Comparison of ENCODE assay signal across 8 cellular contexts in genomic region chr21:39715804-39716397, GRCh38. TPM values are rescaled to one million over a fixed set of nuclear protein-coding genes. Genes with fewer than 3 reads are reported as not detected.
DNase-seq lines count a peak whose midpoint lies in the region; ATAC-seq and TF ChIP-seq lines count a peak whose summit lies in the region.

No MANE protein-coding gene starts in this region.

- TF ChIP-seq EP300 in stomach (IDR thresholded peaks at IDR 0.05): no peak

- H3K23ac ChIP-seq in mesenchymal stem cell (ENCODE audit: low read length in 2 of 2): no peak overlapping the region

- no peak overlapping the region for H3K4me3 Mint-ChIP-seq in activated T-helper 17 cell treated with anti-CD3 and anti-CD28 coated beads, Interleukin-2, amount 50 U/mL, for 72 hours

- H3K27me3 ChIP-seq in mesenchymal stem cell (ENCODE audit: control insufficient read depth in 1 of 2, insufficient read depth in 1 of 2, low read length in 2 of 2): peaks cover 0 to 29% of the 10 kb centered on the region in 2 experiments
- H3K27me3 ChIP-seq in stomach: peaks cover 0 to 13% (median 0%) of the 10 kb centered on the region in 3 donors

- H3K36me3 ChIP-seq in mesenchymal stem cell (ENCODE audit: control insufficient read depth in 1 of 2, insufficient read depth in 2 of 2, low read depth in 1 of 2, low read length in 2 of 2) (no peaks in the 10 kb centered on the region), stomach (no peaks in the 10 kb centered on the region)

- H4K8ac ChIP-seq in mesenchymal stem cell (ENCODE audit: low read length): no peak overlapping the region

- no peak overlapping the region for H2BK5ac ChIP-seq in mesenchymal stem cell (ENCODE audit: low read depth, low read length, poor library complexity, severe bottlenecking)

- no peaks in the 10 kb centered on the region for H3K4me1 Mint-ChIP-seq in activated T-helper 17 cell treated with anti-CD3 and anti-CD28 coated beads, Interleukin-2, amount 50 U/mL, for 72 hours

- H3K4me2 ChIP-seq in mesenchymal stem cell (ENCODE audit: low read length, poor library complexity, severe bottlenecking): no peak overlapping the region

- DNase-seq in NCI-H524 (lab: John Stamatoyannopoulos, UW) (peak; percentile 2 to 52), NCI-H524 treated with DMSO at 0.1 percent for 48 hours (lab: John Stamatoyannopoulos, UW) (no peak), NCI-H1092 (lab: John Stamatoyannopoulos, UW) (peak; percentile 64), dermis microvascular lymphatic vessel endothelial cell (ENCODE audit: low read depth in 2 of 2) (peak; percentile 15 to 37), mesenchymal stem cell (peak; percentile 47), stomach (peak; percentile 65)

- H2AK5ac ChIP-seq in mesenchymal stem cell (ENCODE audit: low read length, severe bottlenecking): no peak overlapping the region

- H3K4me1 ChIP-seq in mesenchymal stem cell (ENCODE audit: control insufficient read depth, insufficient read depth, low read depth, low read length) (peaks cover 5% of the 10 kb centered on the region), stomach (no peaks in the 10 kb centered on the region)

- H3K27ac Mint-ChIP-seq in activated T-helper 17 cell treated with anti-CD3 and anti-CD28 coated beads, Interleukin-2, amount 50 U/mL, for 72 hours: no peak overlapping the region

- no peak overlapping the region for H2BK12ac ChIP-seq in mesenchymal stem cell (ENCODE audit: low read length in 2 of 2)

- no peak overlapping the region for H3K14ac ChIP-seq in mesenchymal stem cell (ENCODE audit: low read length in 2 of 2)

- H3K27me3 Mint-ChIP-seq in activated T-helper 17 cell treated with anti-CD3 and anti-CD28 coated beads, Interleukin-2, amount 50 U/mL, for 72 hours: peaks cover 16% of the 10 kb centered on the region

- no peak overlapping the region for H3K18ac ChIP-seq in mesenchymal stem cell (ENCODE audit: low read depth in 1 of 2, low read length in 2 of 2)

- ATAC-seq in activated T-helper 17 cell treated with anti-CD3 and anti-CD28 coated beads, Interleukin-2, amount 50 U/mL, for 72 hours (replicated peaks): no peak

- no peak overlapping the region for H2AFZ ChIP-seq in mesenchymal stem cell (ENCODE audit: low read depth, low read length)

- TF ChIP-seq CTCF in VCaP (conservative IDR thresholded peaks at IDR 0.05) (peak; percentile 88), stomach (IDR thresholded peaks at IDR 0.05) (peak in 5 of 7 experiments; percentile 38 to 70 (median 63))

- no peaks in the 10 kb centered on the region for H3K79me1 ChIP-seq in mesenchymal stem cell (replicated peaks; ENCODE audit: low read length, poor library complexity, severe bottlenecking)

- H3K4ac ChIP-seq in mesenchymal stem cell (ENCODE audit: low read depth in 1 of 2, low read length in 2 of 2): no peak overlapping the region

- H3K36me3 Mint-ChIP-seq in activated T-helper 17 cell treated with anti-CD3 and anti-CD28 coated beads, Interleukin-2, amount 50 U/mL, for 72 hours (ENCODE audit: low read depth): no peaks in the 10 kb centered on the region

- intact Hi-C loops in stomach (cut with DNase I; ENCODE audit: low total_unique reads): loop anchor here (5.0 kb wide), 1 partner anchor 199 kb away; no protein-coding TSS in a partner anchor

- no peaks in the 10 kb centered on the region for H3K9me3 ChIP-seq in mesenchymal stem cell (ENCODE audit: control insufficient read depth, low read length)
- H3K9me3 ChIP-seq in stomach: no peaks in the 10 kb centered on the region

- TF ChIP-seq POLR2A in stomach (IDR thresholded peaks at IDR 0.05): no peak

- no peak overlapping the region for H2BK120ac ChIP-seq in mesenchymal stem cell (ENCODE audit: low read depth, low read length)

- H3K9me3 Mint-ChIP-seq in activated T-helper 17 cell treated with anti-CD3 and anti-CD28 coated beads, Interleukin-2, amount 50 U/mL, for 72 hours: no peaks in the 10 kb centered on the region

- no peak overlapping the region for H4K91ac ChIP-seq in mesenchymal stem cell (ENCODE audit: low read length)

- WGBS in mesenchymal stem cell: 5% methylated on average over 4 of the region's 10 CpGs
- 23 to 34% (median 27%) methylated on average over 10 of the region's 10 CpGs for WGBS in stomach, 5 donors

- H3K27ac ChIP-seq in VCaP: no peak overlapping the region; the same call in 1 of the 2 replicates
- no peak overlapping the region for H3K27ac ChIP-seq in mesenchymal stem cell (ENCODE audit: low read length, poor library complexity, severe bottlenecking)
- no peak overlapping the region for H3K27ac ChIP-seq in stomach

- no peak overlapping the region for H2BK15ac ChIP-seq in mesenchymal stem cell (ENCODE audit: low read depth, poor library complexity, severe bottlenecking)

- no peak overlapping the region for H3K9ac ChIP-seq in mesenchymal stem cell (ENCODE audit: low read length)

- H3K4me3 ChIP-seq in mesenchymal stem cell (ENCODE audit: insufficient read depth in 1 of 2, low read depth in 1 of 2, low read length in 2 of 2) (no peak overlapping the region), stomach (no peak overlapping the region)

RNA-seq across cellular contexts. Expression of gene IGSF5, which starts 29.1 kb away (rescaled TPM):
- total RNA-seq in dermis microvascular lymphatic vessel endothelial cell: not detected in 2 replicates
- not detected for polyA plus RNA-seq in mesenchymal stem cell (2013, experiment 1 of 2)
- not detected for polyA plus RNA-seq in mesenchymal stem cell (2013, experiment 2 of 2)
- total RNA-seq in stomach: not detected
- polyA plus RNA-seq in stomach: under 1 TPM in 1 of 3 donors, not detected in 2; 0.08 TPM
- not detected for total RNA-seq in activated T-helper 17 cell treated with anti-CD3 and anti-CD28 coated beads, Interleukin-2, amount 50 U/mL, for 72 hours
